In genomic region chr7:16130127-16131110, GRCh38 we compare ENCODE assay signal across 1 cellular context.
TF ChIP-seq lines count a peak whose summit lies in the region.

No MANE protein-coding gene starts in this region.

TF ChIP-seq in SK-N-SH treated with all-trans-retinoic acid at 6 μM for 48 hours, 23 proteins besides CTCF, POLR2A, EP300 and RAD21 (continued from another document):
- TF ChIP-seq PATZ1 (CRISPR knock-in tag; IDR thresholded peaks at IDR 0.05; ENCODE audit: borderline replicate concordance) = no peak
- TF ChIP-seq CSDC2 (CRISPR knock-in tag; IDR thresholded peaks at IDR 0.05) = no peak
- TF ChIP-seq OSR1 (CRISPR knock-in tag; IDR thresholded peaks at IDR 0.05) = no peak
- TF ChIP-seq ARNTL (CRISPR knock-in tag; IDR thresholded peaks at IDR 0.05; ENCODE audit: borderline replicate concordance, low read depth) = no peak
- TF ChIP-seq ZFP3 (CRISPR knock-in tag; IDR thresholded peaks at IDR 0.05) = no peak
- no peak for TF ChIP-seq PPARA (CRISPR knock-in tag; IDR thresholded peaks at IDR 0.05; ENCODE audit: borderline replicate concordance)
- no peak for TF ChIP-seq ZNF565 (CRISPR knock-in tag; conservative IDR thresholded peaks at IDR 0.05; ENCODE audit: low read depth)
- no peak for TF ChIP-seq BACH2 (CRISPR knock-in tag; IDR thresholded peaks at IDR 0.05; ENCODE audit: borderline replicate concordance)
- no peak for TF ChIP-seq ISL1 (CRISPR knock-in tag; IDR thresholded peaks at IDR 0.05)
TF ChIP-seq in SK-N-SH treated with all-trans-retinoic acid at 6 μM for 48 hours: peak in this region for 0.
